17 cellular contexts compared by ENCODE assay signal in the genomic region with DNA sequence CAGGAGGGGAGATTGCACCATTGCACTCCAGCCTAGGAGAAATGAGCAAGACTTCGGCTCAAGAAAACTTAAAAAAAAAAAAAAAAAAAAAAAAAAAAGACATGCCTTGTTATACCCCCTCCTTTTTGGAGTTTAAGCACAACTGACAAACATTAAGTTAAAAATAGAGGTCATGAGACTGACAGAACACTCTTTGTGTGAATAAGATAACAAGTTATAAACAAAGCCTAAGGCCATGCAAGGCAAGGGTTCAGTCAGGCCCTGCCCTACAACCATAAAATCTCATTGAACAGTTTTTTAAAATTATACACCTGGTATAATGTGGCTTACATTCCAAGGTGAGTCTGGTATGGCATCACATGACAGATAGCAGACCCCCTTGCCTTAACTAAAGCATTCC. TPM values are rescaled to one million over a fixed set of nuclear protein-coding genes. Genes with fewer than 3 reads are reported as not detected.
DNase-seq lines count a peak whose midpoint lies in the region; ATAC-seq and TF ChIP-seq lines count a peak whose summit lies in the region.
"Had no signal": no experiment of that assay in that cellular context is flagged by ENCODE, and none has a peak within 500 bp of the region (broad histone marks: within the 10 kb centered on the region; RNA-seq: fewer than 3 reads in every experiment).

No MANE protein-coding gene starts in this region.

- no peak for TF ChIP-seq CTCF in neural progenitor cell (IDR thresholded peaks at IDR 0.05)

- H4K20me1 ChIP-seq in neural progenitor cell (ENCODE audit: low read depth), result no peaks in the 10 kb centered on the region
- H4K20me1 ChIP-seq: BLaER1 treated with 17β-estradiol and CSF1 and Interleukin-3, amounts not matched to agents 10 nM and 100 nM had no signal

- H3K27ac Mint-ChIP-seq in neural progenitor cell, result no peak overlapping the region
- H3K27ac Mint-ChIP-seq: CD4-positive, CD25-positive, alpha-beta regulatory T cell; IgD-negative memory B cell had no signal

- H3K36me3 ChIP-seq in neural progenitor cell, result no peaks in the 10 kb centered on the region
- H3K36me3 ChIP-seq: BLaER1 treated with 17β-estradiol and CSF1 and Interleukin-3, amounts not matched to agents 10 nM and 100 nM had no signal

- peak overlapping the region; percentile 29 for H2AFZ ChIP-seq in neural progenitor cell (replicated peaks)

- no peaks in the 10 kb centered on the region for H3K9me3 ChIP-seq in neural progenitor cell (ENCODE audit: low read depth)

- no peaks in the 10 kb centered on the region for H3K27me3 ChIP-seq in neural progenitor cell
- H3K27me3 ChIP-seq: BLaER1 treated with 17β-estradiol and CSF1 and Interleukin-3, amounts not matched to agents 10 nM and 100 nM had no signal

- ATAC-seq in GM21737 (IDR thresholded peaks at IDR 0.05; ENCODE audit: unreplicated experiment), result no peak

- H3K4me2 ChIP-seq in neural progenitor cell, result no peak overlapping the region
- H3K4me2 ChIP-seq: BLaER1 treated with 17β-estradiol and CSF1 and Interleukin-3, amounts not matched to agents 10 nM and 100 nM had no signal

- peaks cover 7% of the 10 kb centered on the region for H3K9me3 Mint-ChIP-seq in neural progenitor cell
- H3K9me3 Mint-ChIP-seq: IgD-negative memory B cell had no signal

- no peak overlapping the region for H3K4me3 Mint-ChIP-seq in neural progenitor cell
- H3K4me3 Mint-ChIP-seq: CD4-positive, CD25-positive, alpha-beta regulatory T cell; IgD-negative memory B cell had no signal

- H3K79me2 ChIP-seq in neural progenitor cell (ENCODE audit: low read depth), result no peaks in the 10 kb centered on the region

- H3K27me3 Mint-ChIP-seq in neural progenitor cell (ENCODE audit: insufficient read depth, low read depth), result peaks cover under 1% of the 10 kb centered on the region
- H3K27me3 Mint-ChIP-seq: CD4-positive, CD25-positive, alpha-beta regulatory T cell; IgD-negative memory B cell had no signal

- no peaks in the 10 kb centered on the region for H3F3A ChIP-seq in neural progenitor cell (ENCODE audit: low read depth)

- H3K27ac ChIP-seq in neural progenitor cell, result no peak overlapping the region
- H3K27ac ChIP-seq: BLaER1 treated with 17β-estradiol and CSF1 and Interleukin-3, amounts not matched to agents 10 nM and 100 nM had no signal

- H3K36me3 Mint-ChIP-seq in neural progenitor cell, result no peaks in the 10 kb centered on the region
- H3K36me3 Mint-ChIP-seq: CD4-positive, CD25-positive, alpha-beta regulatory T cell; IgD-negative memory B cell had no signal

- H3K4me1 ChIP-seq in neural progenitor cell, result peaks cover 3% of the 10 kb centered on the region

- DNase-seq in ELF-1 (ENCODE audit: low read depth, low spot score) (peak; percentile 36), OCI-M1 (lab: John Stamatoyannopoulos, UW) (peak; percentile 30), foreskin melanocyte (peak; percentile 88), neural progenitor cell (ENCODE audit: low spot score) (no peak), SKM-1 treated with dmso at 0.1 percent for 144 hours (lab: John Stamatoyannopoulos, UW; ENCODE audit: unreplicated experiment) (no peak), NCI-H128 (lab: John Stamatoyannopoulos, UW; ENCODE audit: unreplicated experiment) (no peak)
- DNase-seq in stimulated activated CD4-positive, alpha-beta T cell treated with anti-CD3 and anti-CD28 coated beads, Interleukin-12 subunit alpha, Interleukin-12 subunit beta, amount 100 ng/mL, for 4 hours, result no peak
- DNase-seq: ACHN; Calu3; CD4-positive, CD25-positive, alpha-beta regulatory T cell; DMS 273 treated with DMSO at 0.1 percent for 48 hours; DMS79 had no signal

- no peak overlapping the region for H3K4me3 ChIP-seq in neural progenitor cell
- H3K4me3 ChIP-seq: BLaER1 treated with 17β-estradiol and CSF1 and Interleukin-3, amounts not matched to agents 10 nM and 100 nM had no signal

- no peak overlapping the region for H3K9ac ChIP-seq in neural progenitor cell
- H3K9ac ChIP-seq: BLaER1 treated with 17β-estradiol and CSF1 and Interleukin-3, amounts not matched to agents 10 nM and 100 nM had no signal

- H3K4me1 Mint-ChIP-seq in neural progenitor cell, result peaks cover 10% of the 10 kb centered on the region
- H3K4me1 Mint-ChIP-seq: CD4-positive, CD25-positive, alpha-beta regulatory T cell had no signal

RNA-seq across cellular contexts. Expression of a gene that starts 39.3 kb away (rescaled TPM):
- total RNA-seq in neural progenitor cell (ENCODE audit: low replicate concordance), result 4.3 and 5.0 TPM in 2 replicates
- total RNA-seq: A172; Calu3; CD4-positive, CD25-positive, alpha-beta regulatory T cell; HT-29 had no signal

RNA-seq across cellular contexts. Expression of a gene that starts 39.4 kb away (rescaled TPM):
- 4.7 and 25.5 TPM in 2 replicates for total RNA-seq in neural progenitor cell (ENCODE audit: low replicate concordance)
- total RNA-seq: CD4-positive, CD25-positive, alpha-beta regulatory T cell had no signal

Comparison
In these comparisons a context has a peak if more than half of its experiments do, and no peak if none do; other contexts are left out.
1. DNase-seq: peak in ELF-1 (single experiment), OCI-M1 (single experiment) and foreskin melanocyte (single experiment); none in neural progenitor cell (single experiment), SKM-1 treated with dmso at 0.1 percent for 144 hours (single experiment), stimulated activated CD4-positive, alpha-beta T cell treated with anti-CD3 and anti-CD28 coated beads, Interleukin-12 subunit alpha, Interleukin-12 subunit beta, amount 100 ng/mL, for 4 hours (single experiment) and NCI-H128 (single experiment).